7 cellular contexts compared by ENCODE assay signal in the genomic region with DNA sequence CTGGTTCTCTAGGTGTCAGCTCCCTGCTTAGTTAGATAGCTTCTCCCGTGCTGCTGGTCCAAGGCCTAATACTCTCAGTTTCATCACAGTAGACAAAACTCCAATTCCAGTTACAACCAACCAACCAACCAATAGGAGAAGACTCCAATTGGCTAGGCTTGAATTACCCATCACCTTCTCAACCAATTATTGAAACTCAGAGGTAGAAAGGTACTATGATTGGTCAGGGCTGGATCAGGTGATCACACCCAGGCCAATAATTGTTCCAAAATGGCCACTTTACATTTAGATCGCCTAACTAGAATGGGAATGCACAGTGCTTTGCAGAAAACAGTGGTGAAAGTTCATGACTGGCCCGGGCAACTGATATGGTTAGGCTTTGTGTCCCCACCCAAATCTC. TPM values are rescaled to one million over a fixed set of nuclear protein-coding genes. Genes with fewer than 3 reads are reported as not detected.
"Had no signal": no experiment of that assay in that cellular context is flagged by ENCODE, and none has a peak within 500 bp of the region (broad histone marks: within the 10 kb centered on the region; RNA-seq: fewer than 3 reads in every experiment).

No MANE protein-coding gene starts in this region.

- H3K4me1 ChIP-seq: HAP-1 had no signal

- H3K4me3 Mint-ChIP-seq: HFFc6 had no signal

- H3K27ac Mint-ChIP-seq: HFFc6 had no signal

- H3K9me3 Mint-ChIP-seq: HFFc6 had no signal

- DNase-seq: GM23248, GOT3, HFFc6, IMR-90 had no signal

- H2AFZ ChIP-seq: GM23248 had no signal

- H3K9me3 ChIP-seq: HAP-1 had no signal

- H3K4me3 ChIP-seq: GM23248, HAP-1, K562 had no signal

- H3K27ac ChIP-seq: GM23248 had no signal

- H3K9ac ChIP-seq: GM23248 had no signal

- H3K36me3 ChIP-seq: HAP-1 had no signal

RNA-seq across cellular contexts. Expression of a gene that starts 49.5 kb away (rescaled TPM):
- total RNA-seq: GM23248, HFFc6, HT-29, IMR-90, K562 had no signal
- polyA plus RNA-seq: GM23248, IMR-90 had no signal
